Comparison of ENCODE assay signal across 16 cellular contexts in the genomic region with DNA sequence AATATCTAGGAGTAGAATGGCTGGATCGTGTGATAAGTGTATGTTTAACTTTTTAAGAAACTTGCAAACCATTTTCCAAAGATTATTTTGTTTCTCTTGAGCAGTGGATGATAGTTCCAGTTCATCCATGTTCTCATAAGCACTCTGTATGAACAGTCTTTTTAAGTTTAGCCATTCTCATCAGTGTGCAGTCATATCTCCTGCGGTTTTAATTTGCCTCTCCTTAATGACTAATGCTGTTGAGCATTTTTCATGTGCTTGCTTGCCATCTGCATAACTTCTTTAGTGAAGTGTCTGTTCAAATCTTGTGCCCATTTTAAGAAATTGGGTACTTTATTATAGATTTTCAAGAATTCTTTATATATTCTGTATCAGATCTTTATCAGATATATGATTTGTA. TPM values are rescaled to one million over a fixed set of nuclear protein-coding genes. Genes with fewer than 3 reads are reported as not detected.
DNase-seq lines count a peak whose midpoint lies in the region; ATAC-seq and TF ChIP-seq lines count a peak whose summit lies in the region.
"Had no signal": no experiment of that assay in that cellular context is flagged by ENCODE, and none has a peak within 500 bp of the region (broad histone marks: within the 10 kb centered on the region; RNA-seq: fewer than 3 reads in every experiment).

No MANE protein-coding gene starts in this region.

- H2BK12ac ChIP-seq in mesenchymal stem cell (ENCODE audit: low read length in 2 of 2) = no peak overlapping the region

- no peak overlapping the region for H2BK5ac ChIP-seq in mesenchymal stem cell (ENCODE audit: low read depth, low read length, poor library complexity, severe bottlenecking)

- no peak overlapping the region for H2AK5ac ChIP-seq in mesenchymal stem cell (ENCODE audit: low read length, severe bottlenecking)

- H3K79me1 ChIP-seq in mesenchymal stem cell (replicated peaks; ENCODE audit: low read length, poor library complexity, severe bottlenecking) = peaks cover 10% of the 10 kb centered on the region

- no peak overlapping the region for H3K4ac ChIP-seq in mesenchymal stem cell (ENCODE audit: low read depth in 1 of 2, low read length in 2 of 2)

- H4K91ac ChIP-seq in mesenchymal stem cell (ENCODE audit: low read length) = no peak overlapping the region

- H3K36me3 ChIP-seq in mesenchymal stem cell (ENCODE audit: control insufficient read depth in 1 of 2, insufficient read depth in 2 of 2, low read depth in 1 of 2, low read length in 2 of 2) = peaks cover 0 to 23% of the 10 kb centered on the region in 2 experiments
- H3K36me3 ChIP-seq: ascending aorta; BLaER1 treated with 17β-estradiol and CSF1 and Interleukin-3, amounts not matched to agents 10 nM and 100 nM had no signal

- H3K27ac ChIP-seq in mesenchymal stem cell (ENCODE audit: low read length, poor library complexity, severe bottlenecking) = no peak overlapping the region
- H3K27ac ChIP-seq: ascending aorta; BLaER1 treated with 17β-estradiol and CSF1 and Interleukin-3, amounts not matched to agents 10 nM and 100 nM had no signal

- H2AFZ ChIP-seq in mesenchymal stem cell (ENCODE audit: low read depth, low read length) = no peak overlapping the region

- no peak overlapping the region for H3K23ac ChIP-seq in mesenchymal stem cell (ENCODE audit: low read length in 2 of 2)

- H3K27me3 ChIP-seq in mesenchymal stem cell (ENCODE audit: control insufficient read depth in 1 of 2, insufficient read depth in 1 of 2, low read length in 2 of 2) = no peaks in the 10 kb centered on the region
- H3K27me3 ChIP-seq: ascending aorta, dorsolateral prefrontal cortex had no signal

- peaks cover 77% of the 10 kb centered on the region for H3K36me3 Mint-ChIP-seq in nephron progenitor cell (ENCODE audit: low read depth)

- H3K9me3 Mint-ChIP-seq in nephron progenitor cell = no peaks in the 10 kb centered on the region
- H3K9me3 Mint-ChIP-seq: nephron, WTC11 had no signal

- ATAC-seq in GM19351 (IDR thresholded peaks at IDR 0.05; ENCODE audit: unreplicated experiment) = no peak
- ATAC-seq: WTC11 had no signal

- H3K4me2 ChIP-seq in mesenchymal stem cell (ENCODE audit: low read length, poor library complexity, severe bottlenecking) = no peak overlapping the region

- no peak overlapping the region for H3K18ac ChIP-seq in mesenchymal stem cell (ENCODE audit: low read depth in 1 of 2, low read length in 2 of 2)

- no peak overlapping the region for H4K8ac ChIP-seq in mesenchymal stem cell (ENCODE audit: low read length)

- no peak overlapping the region for H3K14ac ChIP-seq in mesenchymal stem cell (ENCODE audit: low read length in 2 of 2)

- H3K27ac Mint-ChIP-seq in nephron progenitor cell = no peak overlapping the region
- H3K27ac Mint-ChIP-seq: nephron, WTC11 had no signal

- no peak overlapping the region for H2BK15ac ChIP-seq in mesenchymal stem cell (ENCODE audit: low read depth, poor library complexity, severe bottlenecking)

- no peak overlapping the region for H3K4me3 Mint-ChIP-seq in nephron progenitor cell
- H3K4me3 Mint-ChIP-seq: nephron, WTC11 had no signal

- H3K9ac ChIP-seq in mesenchymal stem cell (ENCODE audit: low read length) = no peak overlapping the region
- H3K9ac ChIP-seq: BLaER1 treated with 17β-estradiol and CSF1 and Interleukin-3, amounts not matched to agents 10 nM and 100 nM had no signal

- peak; percentile 77 for DNase-seq in EL
- DNase-seq in NCI-H446 treated with DMSO at 0.1 percent for 48 hours (lab: John Stamatoyannopoulos, UW) = peak; percentile 37
- DNase-seq in cardiac fibroblast (ENCODE audit: low read depth in 2 of 2) = peak; percentile 45 to 74
- DNase-seq in mesenchymal stem cell = peak; percentile 12
- DNase-seq in HK-2 (ENCODE audit: unreplicated experiment) = no peak
- DNase-seq in islet precursor cell = no peak
- no peak for DNase-seq in nephron progenitor cell
- DNase-seq: activated effector memory CD4-positive, alpha-beta T cell treated with anti-CD3 and anti-CD28 coated beads, Interleukin-2, amount 50 U/mL, for 16 hours; DMS153; dorsolateral prefrontal cortex; NCI-H526 treated with DMSO at 0.1 percent for 48 hours had no signal

- H3K4me1 Mint-ChIP-seq in nephron progenitor cell = no peaks in the 10 kb centered on the region
- H3K4me1 Mint-ChIP-seq: nephron, WTC11 had no signal

- H3K4me3 ChIP-seq in cardiac fibroblast (replicated peaks in 1 of 2; ENCODE audit: low read depth in 2 of 2, low read length in 2 of 2) (no peak overlapping the region), mesenchymal stem cell (ENCODE audit: insufficient read depth in 1 of 2, low read depth in 1 of 2, low read length in 2 of 2) (no peak overlapping the region)
- H3K4me3 ChIP-seq: ascending aorta; BLaER1 treated with 17β-estradiol and CSF1 and Interleukin-3, amounts not matched to agents 10 nM and 100 nM; dorsolateral prefrontal cortex had no signal

- TF ChIP-seq CTCF in cardiac fibroblast (IDR thresholded peaks at IDR 0.05; ENCODE audit: low read depth, low read length) (no peak), nephron progenitor cell (IDR thresholded peaks at IDR 0.05) (no peak)

- H3K4me1 ChIP-seq in mesenchymal stem cell (ENCODE audit: control insufficient read depth, insufficient read depth, low read depth, low read length) = no peaks in the 10 kb centered on the region
- H3K4me1 ChIP-seq: ascending aorta had no signal

- WGBS in mesenchymal stem cell = no CpG with 5 or more reads among the region's 2 CpGs

- H3K27me3 Mint-ChIP-seq in nephron progenitor cell (ENCODE audit: low read depth, poor library complexity) = no peaks in the 10 kb centered on the region

- H2BK120ac ChIP-seq in mesenchymal stem cell (ENCODE audit: low read depth, low read length) = no peak overlapping the region

- no peaks in the 10 kb centered on the region for H3K9me3 ChIP-seq in mesenchymal stem cell (ENCODE audit: control insufficient read depth, low read length)
- H3K9me3 ChIP-seq: ascending aorta had no signal

RNA-seq across cellular contexts. Expression of a gene that starts 58.6 kb away (rescaled TPM):
- polyA plus RNA-seq in mesenchymal stem cell (2013, experiment 1 of 2) = 8.0 TPM
- 8.0 TPM for polyA plus RNA-seq in mesenchymal stem cell (2013, experiment 2 of 2)

Comparison
In these comparisons a context has a peak if more than half of its experiments do, and no peak if none do; other contexts are left out.
1. DNase-seq: peak in EL (single experiment), NCI-H446 treated with DMSO at 0.1 percent for 48 hours (single experiment), cardiac fibroblast (2 of 2) and mesenchymal stem cell (single experiment); none in HK-2 (single experiment), islet precursor cell (single experiment) and nephron progenitor cell (single experiment).